ENCODE assay signal across 9 cellular contexts in genomic region chr14:103520269-103520656, GRCh38. TPM values are rescaled to one million over a fixed set of nuclear protein-coding genes. Genes with fewer than 3 reads are reported as not detected.
DNase-seq lines count a peak whose midpoint lies in the region; ATAC-seq, FAIRE-seq and TF ChIP-seq lines count a peak whose summit lies in the region.
"Had no signal": no experiment of that assay in that cellular context is flagged by ENCODE, and none has a peak within 500 bp of the region (broad histone marks: within the 10 kb centered on the region; RNA-seq: fewer than 3 reads in every experiment).

No MANE protein-coding gene starts in this region.

- DNase-seq in cardiac septum (ENCODE audit: low spot score) (peak; percentile 62), Right ventricle myocardium superior (no peak), bronchial epithelial cell (ENCODE audit: low read depth) (no peak), uterus (no peak), Calu3 (no peak), GM19239 (ENCODE audit: insufficient read length, low spot score) (no peak)
- peak in 1 of 10 donors; percentile 59 for DNase-seq in naive thymus-derived CD8-positive, alpha-beta T cell

- H3K4me1 ChIP-seq in uterus: peaks cover 0 to 27% of the 10 kb centered on the region in 2 donors

- BruUV-seq in Calu3 (replicated peaks; lab: Mats Ljungman, UMichigan): no TSS peak

- peaks cover 0 to 8% (median 1%) of the 10 kb centered on the region in 5 donors for H3K27me3 Mint-ChIP-seq in naive thymus-derived CD8-positive, alpha-beta T cell
- H3K27me3 Mint-ChIP-seq in Calu3 (ENCODE audit: unreplicated experiment): no peaks in the 10 kb centered on the region

- CTCF ChIA-PET in Calu3 (lab: Charles Lee): no interaction called here

- H3K36me3 Mint-ChIP-seq in naive thymus-derived CD8-positive, alpha-beta T cell: no peaks in the 10 kb centered on the region
- H3K36me3 Mint-ChIP-seq in Calu3 (ENCODE audit: insufficient read depth, unreplicated experiment): peaks cover 29% of the 10 kb centered on the region

- H3K9me3 Mint-ChIP-seq in naive thymus-derived CD8-positive, alpha-beta T cell: no peaks in the 10 kb centered on the region
- H3K9me3 Mint-ChIP-seq in Calu3 (ENCODE audit: low read depth, unreplicated experiment): no peaks in the 10 kb centered on the region

- intact Hi-C loops in cardiac septum (cut with DNase I) (no loop called here), Right ventricle myocardium superior (cut with DNase I) (no loop called here), uterus (cut with DNase I; ENCODE audit: low total_unique reads) (loop anchor here (2.0 kb wide), 1 partner anchor 25 kb away; no protein-coding TSS in a partner anchor), Calu3 (cut with micrococcal nuclease; ENCODE audit: unreplicated experiment) (no loop called here)

- TF ChIP-seq POLR2A in uterus (IDR thresholded peaks at IDR 0.05): no peak

- TF ChIP-seq CTCF in bronchial epithelial cell (IDR thresholded peaks at IDR 0.05; ENCODE audit: insufficient read depth, low read length, severe bottlenecking): no peak
- TF ChIP-seq CTCF in uterus (IDR thresholded peaks at IDR 0.05): no peak
- no peak for TF ChIP-seq CTCF in Calu3 (IDR thresholded peaks at IDR 0.05; ENCODE audit: unreplicated experiment)

- H3K27me3 ChIP-seq in bronchial epithelial cell (ENCODE audit: control insufficient read depth, insufficient read depth, low read length) (peaks cover 5% of the 10 kb centered on the region), uterus (no peaks in the 10 kb centered on the region)

- no peaks in the 10 kb centered on the region for H3K9me3 ChIP-seq in uterus

- POLR2A ChIA-PET in naive thymus-derived CD8-positive, alpha-beta T cell (lab: Charles Lee): interaction anchor here (0.5 to 2.8 kb wide), 3 partner anchors 9 to 1711 kb away, joined by 3 to 9 read pairs (median 4); partner anchors contain the start of genes BAG5 and COA8

- H3K36me3 ChIP-seq in bronchial epithelial cell (ENCODE audit: control insufficient read depth, insufficient read depth, low read length) (no peaks in the 10 kb centered on the region), uterus (no peaks in the 10 kb centered on the region)

- no peak for ATAC-seq in Right ventricle myocardium superior (ENCODE audit: poor library complexity)
- no peak for ATAC-seq in naive thymus-derived CD8-positive, alpha-beta T cell
- no peak for ATAC-seq in HG02938 (IDR thresholded peaks at IDR 0.05; ENCODE audit: unreplicated experiment)

- H3K27ac ChIP-seq in uterus: peak overlapping the region; percentile 82 to 84

- FAIRE-seq in bronchial epithelial cell (lab: Jason Lieb, UNC) (no peak), GM19239 (lab: Jason Lieb, UNC) (no peak)
- FAIRE-seq: endometrium had no signal

- peak overlapping the region; percentile 47 for H3K4me3 ChIP-seq in bronchial epithelial cell (ENCODE audit: low read depth, low read length)
- no peak overlapping the region for H3K4me3 ChIP-seq in uterus

- H3K4me1 Mint-ChIP-seq in naive thymus-derived CD8-positive, alpha-beta T cell: peaks cover 6 to 15% (median 11%) of the 10 kb centered on the region in 4 donors
- H3K4me1 Mint-ChIP-seq in Calu3 (ENCODE audit: low read depth, unreplicated experiment): peaks cover 13% of the 10 kb centered on the region

- peak overlapping the region; percentile 15 to 78 (median 60) for H3K4me3 Mint-ChIP-seq in naive thymus-derived CD8-positive, alpha-beta T cell
- no peak overlapping the region for H3K4me3 Mint-ChIP-seq in Calu3 (ENCODE audit: low read depth, unreplicated experiment)

- no peak overlapping the region for H3K27ac Mint-ChIP-seq in naive thymus-derived CD8-positive, alpha-beta T cell
- no peak overlapping the region for H3K27ac Mint-ChIP-seq in Calu3 (ENCODE audit: unreplicated experiment)

RNA-seq across cellular contexts. Expression of gene CKB, which starts 2.4 kb away (rescaled TPM):
- total RNA-seq in cardiac septum (327 TPM), Right ventricle myocardium superior (702 TPM), bronchial epithelial cell (31.3 and 50.8 TPM in 2 replicates), uterus (100 to 1,000 TPM in 3 of 4 donors, 10 to 100 TPM in 1; 96.2 to 291 (median 218) TPM), Calu3 (2022) (27.0 and 28.2 TPM in 2 replicates)
- total RNA-seq in naive thymus-derived CD8-positive, alpha-beta T cell: under 1 TPM in 1 of 2 experiments, not detected in 1; 0.69 TPM
- 1 to 10 TPM in 1 of 3 donors, not detected in 2; 1.8 TPM for polyA plus RNA-seq in naive thymus-derived CD8-positive, alpha-beta T cell

RNA-seq across cellular contexts. Expression of gene TRMT61A, which starts 8.7 kb away (rescaled TPM):
- total RNA-seq in cardiac septum (5.2 TPM), Right ventricle myocardium superior (5.0 TPM), bronchial epithelial cell (8.7 and 13.7 TPM in 2 replicates), uterus (10 to 100 TPM in 2 of 4 donors, 1 to 10 TPM in 2; 3.6 to 26.5 (median 8.7) TPM), Calu3 (2022) (25.9 and 28.0 TPM in 2 replicates)
- total RNA-seq in naive thymus-derived CD8-positive, alpha-beta T cell: 10 to 100 TPM; 15.3 to 16.7 TPM
- 10 to 100 TPM in 1 of 3 donors, 1 to 10 TPM in 2; 6.7 to 11.2 (median 7.0) TPM for polyA plus RNA-seq in naive thymus-derived CD8-positive, alpha-beta T cell

RNA-seq across cellular contexts. Expression of gene BAG5, which starts 42.2 kb away (rescaled TPM):
- total RNA-seq in cardiac septum (20.1 TPM), Right ventricle myocardium superior (14.3 TPM), bronchial epithelial cell (41.5 and 42.9 TPM in 2 replicates), uterus (10 to 100 TPM; 13.8 to 43.6 (median 33.1) TPM), Calu3 (2022) (36.5 and 38.4 TPM in 2 replicates)
- 10 to 100 TPM; 41.1 to 46.9 TPM for total RNA-seq in naive thymus-derived CD8-positive, alpha-beta T cell
- polyA plus RNA-seq in naive thymus-derived CD8-positive, alpha-beta T cell: 10 to 100 TPM; 39.0 to 48.5 (median 47.5) TPM

RNA-seq across cellular contexts. Expression of gene COA8, which starts 42.5 kb away (rescaled TPM):
- 43.8 TPM for total RNA-seq in cardiac septum
- 60.6 TPM for total RNA-seq in Right ventricle myocardium superior
- 17.4 and 23.9 TPM in 2 replicates for total RNA-seq in bronchial epithelial cell
- total RNA-seq in naive thymus-derived CD8-positive, alpha-beta T cell: 10 to 100 TPM; 27.4 to 29.1 TPM
- polyA plus RNA-seq in naive thymus-derived CD8-positive, alpha-beta T cell: 10 to 100 TPM; 47.3 to 72.0 (median 48.2) TPM
- 10 to 100 TPM in 3 of 4 donors, not detected in 1; 26.9 to 51.5 (median 31.6) TPM for total RNA-seq in uterus
- total RNA-seq in Calu3 (2022): 29.1 and 37.2 TPM in 2 replicates

Comparison
In these comparisons a context has a peak if more than half of its experiments do, and no peak if none do; other contexts are left out.
1. RNA of gene CKB, which starts 2.4 kb away (total RNA-seq): 702 TPM in Right ventricle myocardium superior (single experiment), 327 TPM in cardiac septum (single experiment), 96.2 to 291 TPM in uterus, 31.3 to 50.8 TPM in bronchial epithelial cell and 27.0 to 28.2 TPM in Calu3; 0.69 TPM in naive thymus-derived CD8-positive, alpha-beta T cell; every median in the first group is over 10 times any median in the second.